Comparison of ENCODE assay signal across 8 cellular contexts in genomic region chr1:155981266-155982088, GRCh38. TPM values are rescaled to one million over a fixed set of nuclear protein-coding genes. Genes with fewer than 3 reads are reported as not detected.
DNase-seq lines count a peak whose midpoint lies in the region; ATAC-seq and TF ChIP-seq lines count a peak whose summit lies in the region.

No MANE protein-coding gene starts in this region.

- H3K4me3 Mint-ChIP-seq in activated naive CD8-positive, alpha-beta T cell treated with anti-CD3 and anti-CD28 coated beads, Interleukin-2, amount 50 U/mL, for 24 hours: peak overlapping the region; percentile 95
- H3K4me3 Mint-ChIP-seq in type B pancreatic cell: peak overlapping the region; percentile 71

- H3K9me3 Mint-ChIP-seq in activated naive CD8-positive, alpha-beta T cell treated with anti-CD3 and anti-CD28 coated beads, Interleukin-2, amount 50 U/mL, for 24 hours: no peaks in the 10 kb centered on the region
- no peaks in the 10 kb centered on the region for H3K9me3 Mint-ChIP-seq in type B pancreatic cell

- intact Hi-C loops in left colon (cut with DNase I, micrococcal nuclease): loop anchor here in 1 of 2 donors (10.0 kb wide), 1 partner anchor 47 kb away; the partner anchor contains the start of gene KHDC4

- TF ChIP-seq CTCF in type B pancreatic cell (conservative IDR thresholded peaks at IDR 0.05): no peak

- peaks cover 13% of the 10 kb centered on the region for H3K36me3 Mint-ChIP-seq in activated naive CD8-positive, alpha-beta T cell treated with anti-CD3 and anti-CD28 coated beads, Interleukin-2, amount 50 U/mL, for 24 hours (ENCODE audit: low read depth)
- no peaks in the 10 kb centered on the region for H3K36me3 Mint-ChIP-seq in type B pancreatic cell

- no peaks in the 10 kb centered on the region for H3K27me3 Mint-ChIP-seq in activated naive CD8-positive, alpha-beta T cell treated with anti-CD3 and anti-CD28 coated beads, Interleukin-2, amount 50 U/mL, for 24 hours
- no peaks in the 10 kb centered on the region for H3K27me3 Mint-ChIP-seq in type B pancreatic cell

- DNase-seq in GM03348 (ENCODE audit: low spot score) (peak; percentile 79), MV-4-11 (lab: John Stamatoyannopoulos, UW) (peak; percentile 66), left colon (peak in 1 of 2 donors; percentile 55), type B pancreatic cell (ENCODE audit: extremely low spot score, unreplicated experiment) (no peak), left lobe of liver (ENCODE audit: low spot score) (no peak), NCI-H524 (lab: John Stamatoyannopoulos, UW) (no peak), GM19240 (ENCODE audit: insufficient read length, low spot score) (no peak)
- DNase-seq in activated naive CD8-positive, alpha-beta T cell treated with anti-CD3 and anti-CD28 coated beads, Interleukin-2, amount 50 U/mL, for 24 hours: no peak

- no peak for ATAC-seq in activated naive CD8-positive, alpha-beta T cell treated with anti-CD3 and anti-CD28 coated beads, Interleukin-2, amount 50 U/mL, for 24 hours
- peak; percentile 34 for ATAC-seq in left colon
- no peak for ATAC-seq in left lobe of liver

- peaks cover 50% of the 10 kb centered on the region for H3K4me1 Mint-ChIP-seq in activated naive CD8-positive, alpha-beta T cell treated with anti-CD3 and anti-CD28 coated beads, Interleukin-2, amount 50 U/mL, for 24 hours
- peaks cover 34% of the 10 kb centered on the region for H3K4me1 Mint-ChIP-seq in type B pancreatic cell (ENCODE audit: unreplicated experiment)

- peak overlapping the region; percentile 95 for H3K27ac Mint-ChIP-seq in activated naive CD8-positive, alpha-beta T cell treated with anti-CD3 and anti-CD28 coated beads, Interleukin-2, amount 50 U/mL, for 24 hours
- peak overlapping the region; percentile 70 for H3K27ac Mint-ChIP-seq in type B pancreatic cell

RNA-seq across cellular contexts. Expression of gene ARHGEF2, which starts 3.1 kb away (rescaled TPM):
- total RNA-seq in left colon: 100 to 1,000 TPM in 1 of 2 donors, 10 to 100 TPM in 1; 99.3 to 103 TPM
- total RNA-seq in type B pancreatic cell (ENCODE audit: low replicate concordance): 46.4 and 80.6 TPM in 2 replicates
- total RNA-seq in left lobe of liver: 6.5 TPM

RNA-seq across cellular contexts. Expression of gene SSR2, which starts 39.3 kb away (rescaled TPM):
- total RNA-seq in left colon (100 to 1,000 TPM; 180 TPM), type B pancreatic cell (ENCODE audit: low replicate concordance) (223 and 248 TPM in 2 replicates), left lobe of liver (95.6 TPM)

RNA-seq across cellular contexts. Expression of gene RXFP4, which starts 40.0 kb away (rescaled TPM):
- 1 to 10 TPM; 5.2 to 5.6 TPM for total RNA-seq in left colon
- not detected in 2 replicates for total RNA-seq in type B pancreatic cell (ENCODE audit: low replicate concordance)
- total RNA-seq in left lobe of liver: not detected

RNA-seq across cellular contexts. Expression of gene KHDC4, which starts 47.3 kb away (rescaled TPM):
- total RNA-seq in left colon: 10 to 100 TPM; 45.6 to 54.1 TPM
- 42.5 and 57.8 TPM in 2 replicates for total RNA-seq in type B pancreatic cell (ENCODE audit: low replicate concordance)
- total RNA-seq in left lobe of liver: 18.5 TPM

Comparison
In these comparisons a context has a peak if more than half of its experiments do, and no peak if none do; other contexts are left out.
1. DNase-seq: peak in GM03348 (single experiment) and MV-4-11 (single experiment); none in activated naive CD8-positive, alpha-beta T cell treated with anti-CD3 and anti-CD28 coated beads, Interleukin-2, amount 50 U/mL, for 24 hours (single experiment), type B pancreatic cell (single experiment), left lobe of liver (single experiment), NCI-H524 (0 of 2) and GM19240 (single experiment).